15 cellular contexts compared by ENCODE assay signal in the genomic region with DNA sequence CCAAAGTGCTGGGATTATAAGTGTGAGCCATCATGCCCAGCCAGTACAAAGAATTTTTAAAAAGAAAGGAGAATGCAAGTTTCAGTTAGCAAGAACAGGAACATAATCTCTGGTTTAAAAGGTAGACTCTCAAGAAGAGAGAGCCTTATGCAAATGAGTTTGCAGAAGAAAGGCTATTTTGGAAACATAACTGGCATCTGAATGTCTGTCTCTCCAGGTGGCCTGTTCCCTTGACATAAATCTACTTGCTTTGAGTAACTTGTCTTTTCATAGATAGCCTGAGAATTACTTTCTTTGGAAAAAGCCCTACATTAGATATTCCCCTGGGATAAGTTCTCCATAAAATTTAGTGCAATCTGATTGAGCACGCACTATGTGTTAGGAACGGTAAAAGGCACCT.
DNase-seq lines count a peak whose midpoint lies in the region; ATAC-seq and TF ChIP-seq lines count a peak whose summit lies in the region.
"Had no signal": no experiment of that assay in that cellular context is flagged by ENCODE, and none has a peak within 500 bp of the region (broad histone marks: within the 10 kb centered on the region; RNA-seq: fewer than 3 reads in every experiment).

No MANE protein-coding gene starts in this region.

- no peaks in the 10 kb centered on the region for H3K36me3 ChIP-seq in esophagus muscularis mucosa
- H3K36me3 ChIP-seq: lower lobe of right lung had no signal

- TF ChIP-seq EP300 in esophagus muscularis mucosa (IDR thresholded peaks at IDR 0.05): no peak

- intact Hi-C loops in esophagus muscularis mucosa (cut with DNase I): no loop called here

- no peaks in the 10 kb centered on the region for H3K4me1 ChIP-seq in esophagus muscularis mucosa
- H3K4me1 ChIP-seq: lower lobe of right lung had no signal

- no peaks in the 10 kb centered on the region for H3K27me3 ChIP-seq in esophagus muscularis mucosa

- 97% methylated on average over 2 of the region's 2 CpGs for WGBS in esophagus muscularis mucosa

- no peak overlapping the region for H3K27ac ChIP-seq in esophagus muscularis mucosa (replicated peaks in 1 of 4)
- H3K27ac ChIP-seq: KMS-11, lower lobe of right lung had no signal

- TF ChIP-seq CTCF in GM13977 (IDR thresholded peaks at IDR 0.05; ENCODE audit: extremely low read depth, insufficient read depth, missing control alignments) (no peak), esophagus muscularis mucosa (IDR thresholded peaks at IDR 0.05) (no peak)

- H3K9me3 ChIP-seq in esophagus muscularis mucosa: peaks cover 0 to 6% (median 0%) of the 10 kb centered on the region in 4 donors
- H3K9me3 ChIP-seq: lower lobe of right lung had no signal

- no peak overlapping the region for H3K4me3 ChIP-seq in esophagus muscularis mucosa
- H3K4me3 ChIP-seq: lower lobe of right lung had no signal

- TF ChIP-seq POLR2A in esophagus muscularis mucosa (IDR thresholded peaks at IDR 0.05; ENCODE audit: low read depth): no peak

- ATAC-seq in GM19438 (IDR thresholded peaks at IDR 0.05; ENCODE audit: low read depth, unreplicated experiment) (peak; percentile 65), HG02642 (IDR thresholded peaks at IDR 0.05; ENCODE audit: poor library complexity, unreplicated experiment) (peak; percentile 86), HG03378 (IDR thresholded peaks at IDR 0.05; ENCODE audit: unreplicated experiment) (peak; percentile 46)
- ATAC-seq: PC-3 had no signal

- in situ Hi-C loops in GM13977 (cut with MboI; ENCODE audit: low pct_unique_long_range_greater_than_20kb, low sequenced_read_pairs, unreplicated experiment): no loop called here

- DNase-seq in GM13977 (ENCODE audit: low spot score) (peak; percentile 20), C1 segment of cervical spinal cord (lab: John Stamatoyannopoulos, UW) (no peak), esophagus muscularis mucosa (ENCODE audit: extremely low spot score) (no peak)
- DNase-seq in stimulated activated naive CD4-positive, alpha-beta T cell treated with Interleukin-2 at 50 U/mL for 16 hours (lab: John Stamatoyannopoulos, UW): no peak
- DNase-seq in activated effector memory CD4-positive, alpha-beta T cell treated with Interleukin-2 at 50 U/mL for 16 hours: no peak
- DNase-seq: activated CD4-positive, alpha-beta T cell treated with anti-CD3 and anti-CD28 coated beads, Interleukin-2, amount 50 U/mL, for 4 hours; central memory CD4-positive, alpha-beta T cell; DMS153; lower lobe of right lung; NCI-H2081 treated with DMSO at 0.1 percent for 48 hours; PC-3 had no signal
